9 cellular contexts compared by ENCODE assay signal in the genomic region with DNA sequence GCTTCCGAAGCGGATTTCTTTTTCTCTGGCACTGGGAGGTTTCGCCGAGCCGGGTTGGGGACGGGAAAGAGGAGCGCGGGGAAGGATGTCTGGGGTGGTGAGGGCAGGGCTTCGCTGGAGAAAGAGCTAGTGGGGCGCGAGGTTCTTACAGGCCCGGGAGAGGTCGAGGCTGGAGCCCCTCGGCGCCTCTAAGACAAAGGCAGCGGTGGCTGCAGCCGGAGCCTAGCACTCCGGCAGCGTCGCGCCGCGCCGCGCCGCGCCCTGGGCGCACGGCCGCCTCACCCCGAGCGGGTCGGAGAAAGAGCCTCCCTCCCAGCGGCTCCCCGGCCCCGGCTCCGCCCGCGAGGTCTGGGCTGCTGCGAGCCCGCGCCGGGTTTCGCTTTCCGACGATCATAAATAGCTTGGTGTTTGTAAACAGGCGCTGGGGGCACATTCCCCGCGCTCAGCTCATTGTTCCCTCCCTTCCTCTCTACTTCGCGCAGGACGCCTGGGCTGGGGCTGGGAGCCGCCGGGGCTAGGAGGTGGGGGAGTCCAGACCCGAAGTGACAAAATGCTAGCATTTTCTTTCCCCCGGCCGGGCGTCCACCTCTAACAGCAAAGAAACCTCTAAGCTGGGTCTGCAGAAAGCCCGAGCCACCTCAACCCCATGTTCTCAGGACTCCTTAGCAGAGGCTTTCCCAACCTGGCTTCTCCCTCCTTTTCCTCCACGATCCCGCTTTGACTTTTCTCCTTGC. TPM values are rescaled to one million over a fixed set of nuclear protein-coding genes. Genes with fewer than 3 reads are reported as not detected.
DNase-seq lines count a peak whose midpoint lies in the region; ATAC-seq and TF ChIP-seq lines count a peak whose summit lies in the region.
"Had no signal": no experiment of that assay in that cellular context is flagged by ENCODE, and none has a peak within 500 bp of the region (broad histone marks: within the 10 kb centered on the region; RNA-seq: fewer than 3 reads in every experiment).

No MANE protein-coding gene starts in this region.

- H3K4me1 Mint-ChIP-seq in CD8-positive, alpha-beta T cell (ENCODE audit: low read depth) = peaks cover 35% of the 10 kb centered on the region
- H3K4me1 Mint-ChIP-seq in activated T-helper 2 cell treated with anti-CD3 and anti-CD28 coated beads, Interferon-gamma antibody, Interleukin-2, Interleukin-4, amounts not matched to agents 10 μg/mL and 5 μg/mL and 100 μg/mL, durations not matched to agents 14 hours and 24 hours and 36 hours (ENCODE audit: low read depth) = peaks cover 21% of the 10 kb centered on the region

- no peaks in the 10 kb centered on the region for H3K36me3 ChIP-seq in CD8-positive, alpha-beta T cell (ENCODE audit: insufficient read depth, low read length)

- H3K27me3 Mint-ChIP-seq in CD8-positive, alpha-beta T cell (ENCODE audit: low read depth) = peaks cover 70% of the 10 kb centered on the region
- peaks cover 85% of the 10 kb centered on the region for H3K27me3 Mint-ChIP-seq in activated T-helper 2 cell treated with anti-CD3 and anti-CD28 coated beads, Interferon-gamma antibody, Interleukin-2, Interleukin-4, amounts not matched to agents 10 μg/mL and 5 μg/mL and 100 μg/mL, durations not matched to agents 14 hours and 24 hours and 36 hours (ENCODE audit: low read depth)

- CTCF ChIA-PET in CD8-positive, alpha-beta T cell (lab: Charles Lee) = no interaction called here

- H3K27ac Mint-ChIP-seq in CD8-positive, alpha-beta T cell = no peak overlapping the region
- no peak overlapping the region for H3K27ac Mint-ChIP-seq in activated T-helper 2 cell treated with anti-CD3 and anti-CD28 coated beads, Interferon-gamma antibody, Interleukin-2, Interleukin-4, amounts not matched to agents 10 μg/mL and 5 μg/mL and 100 μg/mL, durations not matched to agents 14 hours and 24 hours and 36 hours

- peaks cover 13% of the 10 kb centered on the region for H3K27me3 ChIP-seq in CD8-positive, alpha-beta T cell (ENCODE audit: insufficient read depth, low read length)

- TF ChIP-seq CTCF in CD8-positive, alpha-beta T cell (IDR thresholded peaks at IDR 0.05) = no peak
- TF ChIP-seq CTCF in GM10266 (IDR thresholded peaks at IDR 0.05; ENCODE audit: control insufficient read depth, insufficient read depth, low read depth, missing control alignments) = no peak

- POLR2A ChIA-PET in CD8-positive, alpha-beta T cell (lab: Charles Lee) = no interaction called here

- H3K36me3 Mint-ChIP-seq in CD8-positive, alpha-beta T cell = no peaks in the 10 kb centered on the region
- peaks cover 3% of the 10 kb centered on the region for H3K36me3 Mint-ChIP-seq in activated T-helper 2 cell treated with anti-CD3 and anti-CD28 coated beads, Interferon-gamma antibody, Interleukin-2, Interleukin-4, amounts not matched to agents 10 μg/mL and 5 μg/mL and 100 μg/mL, durations not matched to agents 14 hours and 24 hours and 36 hours (ENCODE audit: low read depth)

- peak overlapping the region; percentile 27 for H3K4me3 ChIP-seq in CD8-positive, alpha-beta T cell (ENCODE audit: low read depth, low read length)

- H3K9me3 ChIP-seq in CD8-positive, alpha-beta T cell (ENCODE audit: low read length) = no peaks in the 10 kb centered on the region

- intact Hi-C loops in CD8-positive, alpha-beta T cell (cut with DNase I, micrococcal nuclease) = no loop called here
- intact Hi-C loops in activated T-helper 2 cell treated with anti-CD3 and anti-CD28 coated beads, Interferon-gamma antibody, Interleukin-2, Interleukin-4, amounts not matched to agents 10 μg/mL and 5 μg/mL and 100 μg/mL, durations not matched to agents 14 hours and 24 hours and 36 hours (cut with micrococcal nuclease) = loop anchor here (2.0 kb wide), 2 partner anchors 143 to 149 kb away; no protein-coding TSS in a partner anchor
- intact Hi-C loops in Right ventricle myocardium superior (cut with DNase I) = loop anchor here (5.0 kb wide), 1 partner anchor 138 kb away; no protein-coding TSS in a partner anchor

- no peak overlapping the region for H3K27ac ChIP-seq in CD8-positive, alpha-beta T cell (ENCODE audit: low read depth, low read length)

- peaks cover 13% of the 10 kb centered on the region for H3K4me1 ChIP-seq in CD8-positive, alpha-beta T cell (ENCODE audit: insufficient read depth, low read length)

- ATAC-seq in CD8-positive, alpha-beta T cell = no peak
- peak; percentile 59 for ATAC-seq in GM21390 (IDR thresholded peaks at IDR 0.05; ENCODE audit: unreplicated experiment)
- peak; percentile 59 for ATAC-seq in Right ventricle myocardium superior (ENCODE audit: poor library complexity)
- ATAC-seq in HG03565 (IDR thresholded peaks at IDR 0.05; ENCODE audit: unreplicated experiment) = no peak

- no peak for DNase-seq in CD8-positive, alpha-beta T cell
- DNase-seq in NCI-H1417 treated with DMSO at 0.1 percent for 48 hours (lab: John Stamatoyannopoulos, UW) (peak; percentile 70), Right ventricle myocardium superior (peak; percentile 74), occipital lobe (lab: John Stamatoyannopoulos, UW) (peak; percentile 64), GM10266 (ENCODE audit: extremely low spot score) (no peak)
- no peak for DNase-seq in activated T-helper 2 cell treated with anti-CD3 and anti-CD28 coated beads, Interferon-gamma antibody, Interleukin-2, Interleukin-4, amounts not matched to agents 10 μg/mL and 5 μg/mL and 100 μg/mL, durations not matched to agents 14 hours and 24 hours and 36 hours (ENCODE audit: low spot score)

- no peaks in the 10 kb centered on the region for H3K9me3 Mint-ChIP-seq in CD8-positive, alpha-beta T cell
- H3K9me3 Mint-ChIP-seq in activated T-helper 2 cell treated with anti-CD3 and anti-CD28 coated beads, Interferon-gamma antibody, Interleukin-2, Interleukin-4, amounts not matched to agents 10 μg/mL and 5 μg/mL and 100 μg/mL, durations not matched to agents 14 hours and 24 hours and 36 hours = no peaks in the 10 kb centered on the region

- H3K4me3 Mint-ChIP-seq in CD8-positive, alpha-beta T cell = peak overlapping the region; percentile 72
- H3K4me3 Mint-ChIP-seq in activated T-helper 2 cell treated with anti-CD3 and anti-CD28 coated beads, Interferon-gamma antibody, Interleukin-2, Interleukin-4, amounts not matched to agents 10 μg/mL and 5 μg/mL and 100 μg/mL, durations not matched to agents 14 hours and 24 hours and 36 hours (ENCODE audit: low read depth) = peak overlapping the region; percentile 82

RNA-seq across cellular contexts. Expression of gene MEIS1, which starts 0.8 kb away (rescaled TPM):
- not detected for total RNA-seq in CD8-positive, alpha-beta T cell
- not detected in 2 replicates for total RNA-seq in activated T-helper 2 cell treated with anti-CD3 and anti-CD28 coated beads, Interferon-gamma antibody, Interleukin-2, Interleukin-4, amounts not matched to agents 10 μg/mL and 5 μg/mL and 100 μg/mL, durations not matched to agents 14 hours and 24 hours and 36 hours
- total RNA-seq in Right ventricle myocardium superior (41.7 TPM), occipital lobe (20.7 TPM)
- total RNA-seq: T-helper 2 cell treated with Interferon-gamma antibody and Interleukin-4, amounts not matched to agents 100 ng/mL and 5 ng/mL, for 36 hours had no signal

Comparison
In these comparisons a context has a peak if more than half of its experiments do, and no peak if none do; other contexts are left out.
1. ATAC-seq: peak in GM21390 (single experiment) and Right ventricle myocardium superior (single experiment); none in CD8-positive, alpha-beta T cell (single experiment) and HG03565 (single experiment).
2. DNase-seq: peak in NCI-H1417 treated with DMSO at 0.1 percent for 48 hours (single experiment), Right ventricle myocardium superior (single experiment) and occipital lobe (single experiment); none in CD8-positive, alpha-beta T cell (0 of 7), activated T-helper 2 cell treated with anti-CD3 and anti-CD28 coated beads, Interferon-gamma antibody, Interleukin-2, Interleukin-4, amounts not matched to agents 10 μg/mL and 5 μg/mL and 100 μg/mL, durations not matched to agents 14 hours and 24 hours and 36 hours (single experiment) and GM10266 (single experiment).
3. RNA of gene MEIS1, which starts 0.8 kb away (total RNA-seq): 41.7 TPM in Right ventricle myocardium superior (single experiment) and 20.7 TPM in occipital lobe (single experiment); not detected in CD8-positive, alpha-beta T cell and not detected in activated T-helper 2 cell treated with anti-CD3 and anti-CD28 coated beads, Interferon-gamma antibody, Interleukin-2, Interleukin-4, amounts not matched to agents 10 μg/mL and 5 μg/mL and 100 μg/mL, durations not matched to agents 14 hours and 24 hours and 36 hours; every median in the first group is over 10 times any median in the second.
4. intact Hi-C loops: an anchor here in activated T-helper 2 cell treated with anti-CD3 and anti-CD28 coated beads, Interferon-gamma antibody, Interleukin-2, Interleukin-4, amounts not matched to agents 10 μg/mL and 5 μg/mL and 100 μg/mL, durations not matched to agents 14 hours and 24 hours and 36 hours (2.0 kb wide) and Right ventricle myocardium superior (5.0 kb wide); none called in CD8-positive, alpha-beta T cell.